In genomic region chr11:120723751-120724150, GRCh38 we compare ENCODE assay signal across 25 cellular contexts.
"Had no signal": no experiment of that assay in that cellular context is flagged by ENCODE, and none has a peak within 500 bp of the region (broad histone marks: within the 10 kb centered on the region; RNA-seq: fewer than 3 reads in every experiment).

No MANE protein-coding gene starts in this region.

- H3K9me3 Mint-ChIP-seq: dendritic cell treated with granulocyte-macrophage colony-stimulating factor and Interleukin-4, amounts not matched to agents 40 ng/mL and 50 ng/mL, for 4 days; effector memory CD8-positive, alpha-beta T cell had no signal

- H3K4me3 ChIP-seq: colonic mucosa, esophagus squamous epithelium, gastrocnemius medialis, heart right ventricle, left lung, lung had no signal

- ATAC-seq: effector memory CD8-positive, alpha-beta T cell; esophagus mucosa; gastrocnemius medialis; heart right ventricle; left cardiac atrium; left lung; left ventricle myocardium superior had no signal

- H3K36me3 ChIP-seq: colonic mucosa, esophagus squamous epithelium, gastrocnemius medialis, heart right ventricle, left lung had no signal

- H3K27ac ChIP-seq: colonic mucosa, epithelial cell of prostate, esophagus squamous epithelium, gastrocnemius medialis, heart right ventricle, left lung had no signal

- H3K27me3 ChIP-seq: colonic mucosa, gastrocnemius medialis had no signal

- H3K4me3 Mint-ChIP-seq: dendritic cell treated with granulocyte-macrophage colony-stimulating factor and Interleukin-4, amounts not matched to agents 40 ng/mL and 50 ng/mL, for 4 days; effector memory CD8-positive, alpha-beta T cell; endodermal cell had no signal

- H3K9me3 ChIP-seq: colonic mucosa had no signal

- DNase-seq: colonic mucosa; cortex of kidney; effector CD8-positive, alpha-beta T cell; effector memory CD8-positive, alpha-beta T cell; endodermal cell; erythroblast; esophagus squamous epithelium; foreskin fibroblast; foreskin melanocyte; gastrocnemius medialis; glutamatergic neuron; heart right ventricle; hippocampal formation; left cardiac atrium; left lung; left ventricle myocardium superior; mesendoderm; midbrain had no signal

- H3K27ac Mint-ChIP-seq: dendritic cell treated with granulocyte-macrophage colony-stimulating factor and Interleukin-4, amounts not matched to agents 40 ng/mL and 50 ng/mL, for 4 days; effector memory CD8-positive, alpha-beta T cell; endodermal cell had no signal

- FAIRE-seq: endometrium, islet of Langerhans, keratinocyte had no signal

- H3K4me1 ChIP-seq: colonic mucosa, gastrocnemius medialis, heart right ventricle, left lung had no signal
